Comparison of ENCODE assay signal across 19 cellular contexts in the genomic region with DNA sequence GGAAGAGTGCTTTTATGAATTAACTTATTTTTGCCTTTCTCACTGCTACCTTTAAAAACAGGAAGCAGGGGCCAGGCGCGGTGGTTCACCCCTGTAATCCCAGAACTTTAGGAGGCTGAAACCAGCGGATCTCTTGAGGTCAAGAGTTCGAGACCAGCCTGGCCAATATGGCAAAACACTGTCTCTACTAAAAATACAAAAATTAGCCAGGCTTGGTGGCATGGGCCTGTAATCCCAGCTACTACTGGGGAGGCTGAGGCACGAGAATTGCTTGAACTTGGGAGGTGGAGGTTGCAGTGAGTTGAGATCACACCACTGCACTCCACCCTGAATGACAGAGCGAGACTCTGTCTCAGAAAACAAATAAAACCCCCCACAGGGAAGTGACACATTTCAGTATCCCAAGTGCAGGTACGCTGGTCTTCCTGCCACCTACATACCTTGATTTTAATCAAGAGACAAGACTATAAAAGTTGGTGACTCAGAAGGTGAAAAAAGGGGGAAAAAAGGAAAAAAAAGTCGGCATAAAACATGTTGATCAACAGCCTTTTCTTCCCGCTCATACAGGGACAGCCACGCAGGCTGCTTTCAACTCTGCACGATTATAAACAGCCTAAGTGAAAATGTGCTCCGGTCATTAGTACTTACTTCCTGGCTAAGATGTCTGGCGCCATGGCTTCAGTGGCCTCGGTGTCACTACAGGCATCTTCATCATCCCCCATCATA. TPM values are rescaled to one million over a fixed set of nuclear protein-coding genes. Genes with fewer than 3 reads are reported as not detected.
A peak's percentile ranks its signal among the peaks of the same experiment; 100 is the strongest.
DNase-seq lines count a peak whose midpoint lies in the region; ATAC-seq, FAIRE-seq and TF ChIP-seq lines count a peak whose summit lies in the region.
"Had no signal": no experiment of that assay in that cellular context is flagged by ENCODE, and none has a peak within 500 bp of the region (broad histone marks: within the 10 kb centered on the region; RNA-seq: fewer than 3 reads in every experiment).

No MANE protein-coding gene starts in this region.

- peak overlapping the region in 6 of 7 donors; percentile 9 to 61 (median 52) for H3K4me3 Mint-ChIP-seq in CD8-positive, alpha-beta memory T cell
- H3K4me3 Mint-ChIP-seq in activated naive CD4-positive, alpha-beta T cell treated with anti-CD3 and anti-CD28 coated beads for 36 hours = peak overlapping the region; percentile 58
- H3K4me3 Mint-ChIP-seq in natural killer cell = no peak overlapping the region
- no peak overlapping the region for H3K4me3 Mint-ChIP-seq in neural progenitor cell
- H3K4me3 Mint-ChIP-seq: type B pancreatic cell had no signal

- H2AFZ ChIP-seq in OCI-LY7 (ENCODE audit: low read length) (no peak overlapping the region), neural progenitor cell (replicated peaks) (no peak overlapping the region), Karpas-422 (ENCODE audit: low read length) (no peak overlapping the region)

- H3K27me3 Mint-ChIP-seq in CD8-positive, alpha-beta memory T cell = no peaks in the 10 kb centered on the region
- no peaks in the 10 kb centered on the region for H3K27me3 Mint-ChIP-seq in activated naive CD4-positive, alpha-beta T cell treated with anti-CD3 and anti-CD28 coated beads for 36 hours (ENCODE audit: low read depth)
- H3K27me3 Mint-ChIP-seq in natural killer cell (ENCODE audit: low read depth in 2 of 2) = no peaks in the 10 kb centered on the region
- no peaks in the 10 kb centered on the region for H3K27me3 Mint-ChIP-seq in neural progenitor cell (ENCODE audit: insufficient read depth, low read depth)
- H3K27me3 Mint-ChIP-seq: type B pancreatic cell had no signal

- H3K9me3 Mint-ChIP-seq in CD8-positive, alpha-beta memory T cell = no peaks in the 10 kb centered on the region
- H3K9me3 Mint-ChIP-seq in activated naive CD4-positive, alpha-beta T cell treated with anti-CD3 and anti-CD28 coated beads for 36 hours = no peaks in the 10 kb centered on the region
- H3K9me3 Mint-ChIP-seq in natural killer cell (no peaks in the 10 kb centered on the region), neural progenitor cell (no peaks in the 10 kb centered on the region)
- H3K9me3 Mint-ChIP-seq: type B pancreatic cell had no signal

- H3K9ac ChIP-seq in neural progenitor cell = no peak overlapping the region
- no peak overlapping the region for H3K9ac ChIP-seq in Karpas-422 (ENCODE audit: low read length)
- H3K9ac ChIP-seq: SK-N-SH had no signal

- peak overlapping the region; percentile 57 to 95 (median 84) for H3K27ac Mint-ChIP-seq in CD8-positive, alpha-beta memory T cell
- peak overlapping the region; percentile 97 for H3K27ac Mint-ChIP-seq in activated naive CD4-positive, alpha-beta T cell treated with anti-CD3 and anti-CD28 coated beads for 36 hours
- peak overlapping the region; percentile 20 to 68 for H3K27ac Mint-ChIP-seq in natural killer cell
- H3K27ac Mint-ChIP-seq in neural progenitor cell = no peak overlapping the region
- H3K27ac Mint-ChIP-seq: type B pancreatic cell had no signal

- peaks cover 7% of the 10 kb centered on the region for H3F3A ChIP-seq in neural progenitor cell (ENCODE audit: low read depth)

- H3K4me1 ChIP-seq in CD8-positive, alpha-beta memory T cell (ENCODE audit: insufficient read depth, low read length) = peaks cover 49% of the 10 kb centered on the region
- peaks cover 15% of the 10 kb centered on the region for H3K4me1 ChIP-seq in OCI-LY7 (ENCODE audit: insufficient read depth, low read length, poor library complexity, severe bottlenecking)
- no peaks in the 10 kb centered on the region for H3K4me1 ChIP-seq in neural progenitor cell
- H3K4me1 ChIP-seq in Karpas-422 (ENCODE audit: low read length) = peaks cover 26% of the 10 kb centered on the region
- H3K4me1 ChIP-seq: pancreas had no signal

- no peak overlapping the region for H3K27ac ChIP-seq in CD8-positive, alpha-beta memory T cell (ENCODE audit: low read depth, low read length)
- peak overlapping the region; percentile 24 for H3K27ac ChIP-seq in OCI-LY7 (ENCODE audit: low read depth, low read length, poor library complexity, severe bottlenecking)
- H3K27ac ChIP-seq in neural progenitor cell = no peak overlapping the region
- H3K27ac ChIP-seq in Karpas-422 (ENCODE audit: low read length) = no peak overlapping the region
- H3K27ac ChIP-seq: pancreas, VCaP had no signal

- peaks cover 49 to 68% (median 64%) of the 10 kb centered on the region in 3 donors for H3K4me1 Mint-ChIP-seq in CD8-positive, alpha-beta memory T cell
- peaks cover 49% of the 10 kb centered on the region for H3K4me1 Mint-ChIP-seq in activated naive CD4-positive, alpha-beta T cell treated with anti-CD3 and anti-CD28 coated beads for 36 hours (ENCODE audit: low read depth)
- peaks cover 10 to 20% of the 10 kb centered on the region in 2 donors for H3K4me1 Mint-ChIP-seq in natural killer cell
- no peaks in the 10 kb centered on the region for H3K4me1 Mint-ChIP-seq in neural progenitor cell

- H3K4me3 ChIP-seq in CD8-positive, alpha-beta memory T cell (ENCODE audit: low read length) = no peak overlapping the region
- H3K4me3 ChIP-seq in OCI-LY7 (ENCODE audit: low read depth, low read length, poor library complexity, severe bottlenecking) = no peak overlapping the region
- no peak overlapping the region for H3K4me3 ChIP-seq in neural progenitor cell
- H3K4me3 ChIP-seq in Karpas-422 (ENCODE audit: low read length) = no peak overlapping the region
- H3K4me3 ChIP-seq: pancreas had no signal

- CTCF ChIA-PET in CD8-positive, alpha-beta memory T cell (lab: Charles Lee) = interaction anchor here (1.0 to 6.3 kb wide), 4 partner anchors 13 to 326 kb away, joined by 3 to 69 read pairs (median 3); a partner anchor contains a TSS
- CTCF ChIA-PET in OCI-LY7 (lab: Charles Lee; ENCODE audit: unreplicated experiment) = interaction anchor here (2.7 kb wide), 1 partner anchor 253 kb away, joined by 13 read pairs; a partner anchor contains a TSS
- CTCF ChIA-PET in activated naive CD4-positive, alpha-beta T cell treated with anti-CD3 and anti-CD28 coated beads for 36 hours (lab: Charles Lee) = interaction anchor here (0.7 to 4.2 kb wide), 6 partner anchors 12 to 327 kb away, joined by 3 to 71 read pairs (median 4); a partner anchor contains a TSS

- no peak for DNase-seq in CD8-positive, alpha-beta memory T cell
- DNase-seq in OCI-LY7 (ENCODE audit: low spot score) (no peak), natural killer cell (no peak), D721Med (ENCODE audit: insufficient read length, low spot score) (no peak), neural progenitor cell (ENCODE audit: low spot score) (no peak), left colon (no peak), Karpas-422 (no peak)
- DNase-seq in activated naive CD4-positive, alpha-beta T cell treated with anti-CD3 and anti-CD28 coated beads for 36 hours = peak; percentile 65
- DNase-seq: foreskin melanocyte, GF-D8, NCI-H1417, NCI-H2171, NCI-H748 treated with DMSO at 0.1 percent for 48 hours, pancreas, SK-N-SH had no signal

- no peak for FAIRE-seq in D721Med (lab: Jason Lieb, UNC)
- FAIRE-seq: GM12892, pancreas had no signal

- H3K79me2 ChIP-seq in OCI-LY7 (ENCODE audit: insufficient read depth, low read depth, low read length) = peaks cover 30% of the 10 kb centered on the region; the same call in 1 of the 2 replicates
- H3K79me2 ChIP-seq in neural progenitor cell (ENCODE audit: low read depth) = peaks cover 3% of the 10 kb centered on the region
- peaks cover 72% of the 10 kb centered on the region for H3K79me2 ChIP-seq in Karpas-422 (ENCODE audit: low read length)

- POLR2A ChIA-PET in CD8-positive, alpha-beta memory T cell (lab: Charles Lee) = no interaction called here
- POLR2A ChIA-PET in OCI-LY7 (lab: Charles Lee) = interaction anchor here (1.0 to 2.7 kb wide), 2 partner anchors 9 to 26 kb away, joined by 4 to 10 read pairs; no protein-coding TSS in a partner anchor

- H3K9me3 ChIP-seq in CD8-positive, alpha-beta memory T cell (ENCODE audit: low read length) = no peaks in the 10 kb centered on the region
- no peaks in the 10 kb centered on the region for H3K9me3 ChIP-seq in OCI-LY7 (ENCODE audit: low read length)
- no peaks in the 10 kb centered on the region for H3K9me3 ChIP-seq in neural progenitor cell (ENCODE audit: low read depth)
- H3K9me3 ChIP-seq in Karpas-422 (ENCODE audit: low read length) = no peaks in the 10 kb centered on the region
- H3K9me3 ChIP-seq: pancreas, SK-N-SH had no signal

- no peak overlapping the region for H3K4me2 ChIP-seq in OCI-LY7 (ENCODE audit: low read length)
- no peak overlapping the region for H3K4me2 ChIP-seq in neural progenitor cell
- no peak overlapping the region for H3K4me2 ChIP-seq in Karpas-422 (ENCODE audit: low read depth, low read length, poor library complexity, severe bottlenecking)
- H3K4me2 ChIP-seq: SK-N-SH had no signal

- no peaks in the 10 kb centered on the region for H4K20me1 ChIP-seq in OCI-LY7 (ENCODE audit: insufficient read depth, low read length)
- H4K20me1 ChIP-seq in neural progenitor cell (ENCODE audit: low read depth) = peaks cover 5% of the 10 kb centered on the region
- H4K20me1 ChIP-seq in Karpas-422 (ENCODE audit: insufficient read depth, low read depth, low read length) = no peaks in the 10 kb centered on the region

- H3K36me3 ChIP-seq in CD8-positive, alpha-beta memory T cell (ENCODE audit: insufficient read depth, low read length) = peaks cover 16% of the 10 kb centered on the region
- H3K36me3 ChIP-seq in OCI-LY7 (ENCODE audit: insufficient read depth, low read length) (peaks cover 72% of the 10 kb centered on the region), neural progenitor cell (no peaks in the 10 kb centered on the region), Karpas-422 (ENCODE audit: insufficient read depth, low read length) (peaks cover 14% of the 10 kb centered on the region; the same call in 1 of the 2 replicates)

- H3K9me2 ChIP-seq in OCI-LY7 (ENCODE audit: insufficient read depth, low read length) (no peaks in the 10 kb centered on the region), Karpas-422 (replicated peaks; ENCODE audit: insufficient read depth, low read length) (no peaks in the 10 kb centered on the region)
- H3K9me2 ChIP-seq: SK-N-SH had no signal

- no peak for ATAC-seq in natural killer cell
- ATAC-seq in left colon = no peak
- ATAC-seq: Panc1, pancreas had no signal

- no peak for TF ChIP-seq CTCF in OCI-LY7 (conservative IDR thresholded peaks at IDR 0.05; ENCODE audit: low read length)
- no peak for TF ChIP-seq CTCF in natural killer cell (IDR thresholded peaks at IDR 0.05)
- TF ChIP-seq CTCF in D721Med (IDR thresholded peaks at IDR 0.05; ENCODE audit: insufficient read depth, missing control alignments) = no peak
- TF ChIP-seq CTCF in neural progenitor cell (IDR thresholded peaks at IDR 0.05) = no peak

- intact Hi-C loops in OCI-LY7 (cut with micrococcal nuclease; ENCODE audit: unreplicated experiment) = no loop called here
- intact Hi-C loops in activated naive CD4-positive, alpha-beta T cell treated with anti-CD3 and anti-CD28 coated beads for 36 hours (cut with micrococcal nuclease) = loop anchor here (1.0 to 5.0 kb wide), 4 partner anchors 9 to 82 kb away; a partner anchor contains a TSS
- intact Hi-C loops in natural killer cell (cut with micrococcal nuclease) = loop anchor here (5.0 kb wide), 1 partner anchor 852 kb away; a partner anchor contains a TSS
- intact Hi-C loops in left colon (cut with DNase I, micrococcal nuclease) = loop anchor here in 1 of 2 donors (5.0 kb wide), 1 partner anchor 252 kb away; a partner anchor contains a TSS

- no TSS peak for BruUV-seq in OCI-LY7 (replicated peaks; lab: Mats Ljungman, UMichigan)

- H3K27me3 ChIP-seq in CD8-positive, alpha-beta memory T cell (ENCODE audit: insufficient read depth, low read length, poor library complexity, severe bottlenecking) = no peaks in the 10 kb centered on the region
- no peaks in the 10 kb centered on the region for H3K27me3 ChIP-seq in neural progenitor cell
- H3K27me3 ChIP-seq in Karpas-422 (ENCODE audit: low read length) = no peaks in the 10 kb centered on the region
- H3K27me3 ChIP-seq: pancreas had no signal

- peaks cover 0 to 69% (median 8%) of the 10 kb centered on the region in 3 donors for H3K36me3 Mint-ChIP-seq in CD8-positive, alpha-beta memory T cell
- peaks cover 29% of the 10 kb centered on the region for H3K36me3 Mint-ChIP-seq in activated naive CD4-positive, alpha-beta T cell treated with anti-CD3 and anti-CD28 coated beads for 36 hours (ENCODE audit: low read depth)
- H3K36me3 Mint-ChIP-seq in natural killer cell (no peaks in the 10 kb centered on the region), neural progenitor cell (peaks cover 3% of the 10 kb centered on the region)
- H3K36me3 Mint-ChIP-seq: type B pancreatic cell had no signal

RNA-seq across cellular contexts. Expression of a gene that starts 18.8 kb away (rescaled TPM):
- 100 to 1,000 TPM; 106 to 109 TPM for total RNA-seq in CD8-positive, alpha-beta memory T cell
- 209 TPM for polyA plus RNA-seq in CD8-positive, alpha-beta memory T cell
- total RNA-seq in OCI-LY7 (2014; rRNA removed; shearing (Covaris generic)) = 239 and 294 TPM in 2 replicates
- total RNA-seq in OCI-LY7 (2022) (86.5 and 91.9 TPM in 2 replicates), natural killer cell (10 to 100 TPM; 89.8 to 97.3 (median 89.9) TPM), neural progenitor cell (ENCODE audit: low replicate concordance) (59.2 and 63.8 TPM in 2 replicates), left colon (10 to 100 TPM; 41.1 to 50.5 TPM)
- 100 to 1,000 TPM in 1 of 2 experiments, 10 to 100 TPM in 1; 99.7 to 105 TPM for total RNA-seq in activated naive CD4-positive, alpha-beta T cell treated with anti-CD3 and anti-CD28 coated beads for 36 hours
- total RNA-seq in Karpas-422 (2014; rRNA removed; shearing (Covaris generic); ENCODE audit: low replicate concordance) = 236 and 248 TPM in 2 replicates

RNA-seq across cellular contexts. Expression of a gene that starts 59.4 kb away (rescaled TPM):
- under 1 TPM in 1 of 2 experiments, not detected in 1; 0.20 TPM for total RNA-seq in CD8-positive, alpha-beta memory T cell
- not detected for polyA plus RNA-seq in CD8-positive, alpha-beta memory T cell
- total RNA-seq in OCI-LY7 (2014; rRNA removed; shearing (Covaris generic)) = not detected in 2 replicates
- not detected in 2 replicates for total RNA-seq in OCI-LY7 (2022)
- under 1 TPM in 1 of 2 experiments, not detected in 1; 0.44 TPM for total RNA-seq in activated naive CD4-positive, alpha-beta T cell treated with anti-CD3 and anti-CD28 coated beads for 36 hours
- not detected for total RNA-seq in natural killer cell
- not detected in 2 replicates for total RNA-seq in neural progenitor cell (ENCODE audit: low replicate concordance)
- total RNA-seq in left colon = 10 to 100 TPM; 20.5 to 27.4 TPM
- total RNA-seq in Karpas-422 (2014; rRNA removed; shearing (Covaris generic); ENCODE audit: low replicate concordance) = 0.18 TPM in 1 of 2 replicates, not detected in the other

Comparison
In these comparisons a context has a peak if more than half of its experiments do, and no peak if none do; other contexts are left out.
1. H3K4me3 Mint-ChIP-seq: peak in CD8-positive, alpha-beta memory T cell (6 of 7) and activated naive CD4-positive, alpha-beta T cell treated with anti-CD3 and anti-CD28 coated beads for 36 hours (single experiment); none in natural killer cell (single experiment) and neural progenitor cell (single experiment).
2. RNA of a gene that starts 59.4 kb away (total RNA-seq): 20.5 to 27.4 TPM in left colon; 0.44 TPM in activated naive CD4-positive, alpha-beta T cell treated with anti-CD3 and anti-CD28 coated beads for 36 hours, 0.20 TPM in CD8-positive, alpha-beta memory T cell, 0.18 TPM in Karpas-422, not detected in OCI-LY7, not detected in natural killer cell and not detected in neural progenitor cell; every median in the first group is over 10 times any median in the second.